ENCODE assay signal across 2 cellular contexts in the genomic region with DNA sequence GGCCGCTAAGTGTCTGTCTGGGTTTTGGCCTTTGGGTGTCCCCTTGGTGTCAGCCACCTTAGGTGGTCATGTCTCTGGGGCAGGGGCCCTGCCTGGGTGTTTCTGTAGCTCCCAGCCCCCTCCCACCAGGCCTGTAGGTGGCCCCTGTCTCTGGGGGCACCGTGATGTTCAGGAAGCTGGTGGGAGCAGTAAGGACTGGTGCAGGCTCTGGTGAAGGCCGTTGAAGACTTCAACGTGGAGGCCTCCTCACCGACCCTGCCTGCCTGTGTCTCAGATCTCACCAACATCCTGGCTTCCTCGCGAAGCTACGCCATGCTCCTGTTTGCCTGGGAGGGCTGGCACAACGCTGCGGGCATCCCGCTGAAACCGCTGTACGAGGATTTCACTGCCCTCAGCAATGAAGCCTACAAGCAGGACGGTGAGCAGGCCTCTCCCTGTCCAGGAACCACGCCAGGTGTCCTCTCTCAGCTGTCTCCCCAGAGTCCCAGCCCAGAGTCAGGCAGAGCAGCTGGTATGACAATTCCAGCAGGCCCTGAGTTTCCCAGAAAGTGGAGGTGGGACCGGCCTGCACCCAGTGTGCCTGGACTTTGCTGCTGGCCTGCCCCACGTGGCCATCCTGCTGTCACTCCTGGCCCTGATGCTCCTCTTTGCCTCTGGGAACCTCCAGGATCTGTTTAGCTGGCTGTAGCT.
TF ChIP-seq lines count a peak whose summit lies in the region.

No MANE protein-coding gene starts in this region.

TF ChIP-seq in SK-N-SH, 30 proteins besides CTCF, POLR2A, EP300 and RAD21:
- TF ChIP-seq FOXJ3 (CRISPR knock-in tag; IDR thresholded peaks at IDR 0.05) (peak; percentile 32; the same call in 1 of the 2 replicates), RFX5 (IDR thresholded peaks at IDR 0.05; ENCODE audit: low read length) (no peak)
- TF ChIP-seq, protein P1, sequence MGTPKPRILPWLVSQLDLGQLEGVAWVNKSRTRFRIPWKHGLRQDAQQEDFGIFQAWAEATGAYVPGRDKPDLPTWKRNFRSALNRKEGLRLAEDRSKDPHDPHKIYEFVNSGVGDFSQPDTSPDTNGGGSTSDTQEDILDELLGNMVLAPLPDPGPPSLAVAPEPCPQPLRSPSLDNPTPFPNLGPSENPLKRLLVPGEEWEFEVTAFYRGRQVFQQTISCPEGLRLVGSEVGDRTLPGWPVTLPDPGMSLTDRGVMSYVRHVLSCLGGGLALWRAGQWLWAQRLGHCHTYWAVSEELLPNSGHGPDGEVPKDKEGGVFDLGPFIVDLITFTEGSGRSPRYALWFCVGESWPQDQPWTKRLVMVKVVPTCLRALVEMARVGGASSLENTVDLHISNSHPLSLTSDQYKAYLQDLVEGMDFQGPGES (IDR thresholded peaks at IDR 0.05; ENCODE audit: low read depth, low read length): no peak
- TF ChIP-seq, protein P2, sequence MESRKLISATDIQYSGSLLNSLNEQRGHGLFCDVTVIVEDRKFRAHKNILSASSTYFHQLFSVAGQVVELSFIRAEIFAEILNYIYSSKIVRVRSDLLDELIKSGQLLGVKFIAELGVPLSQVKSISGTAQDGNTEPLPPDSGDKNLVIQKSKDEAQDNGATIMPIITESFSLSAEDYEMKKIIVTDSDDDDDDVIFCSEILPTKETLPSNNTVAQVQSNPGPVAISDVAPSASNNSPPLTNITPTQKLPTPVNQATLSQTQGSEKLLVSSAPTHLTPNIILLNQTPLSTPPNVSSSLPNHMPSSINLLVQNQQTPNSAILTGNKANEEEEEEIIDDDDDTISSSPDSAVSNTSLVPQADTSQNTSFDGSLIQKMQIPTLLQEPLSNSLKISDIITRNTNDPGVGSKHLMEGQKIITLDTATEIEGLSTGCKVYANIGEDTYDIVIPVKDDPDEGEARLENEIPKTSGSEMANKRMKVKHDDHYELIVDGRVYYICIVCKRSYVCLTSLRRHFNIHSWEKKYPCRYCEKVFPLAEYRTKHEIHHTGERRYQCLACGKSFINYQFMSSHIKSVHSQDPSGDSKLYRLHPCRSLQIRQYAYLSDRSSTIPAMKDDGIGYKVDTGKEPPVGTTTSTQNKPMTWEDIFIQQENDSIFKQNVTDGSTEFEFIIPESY (IDR thresholded peaks at IDR 0.05; ENCODE audit: borderline replicate concordance, low read depth): no peak
- TF ChIP-seq, protein P3, sequence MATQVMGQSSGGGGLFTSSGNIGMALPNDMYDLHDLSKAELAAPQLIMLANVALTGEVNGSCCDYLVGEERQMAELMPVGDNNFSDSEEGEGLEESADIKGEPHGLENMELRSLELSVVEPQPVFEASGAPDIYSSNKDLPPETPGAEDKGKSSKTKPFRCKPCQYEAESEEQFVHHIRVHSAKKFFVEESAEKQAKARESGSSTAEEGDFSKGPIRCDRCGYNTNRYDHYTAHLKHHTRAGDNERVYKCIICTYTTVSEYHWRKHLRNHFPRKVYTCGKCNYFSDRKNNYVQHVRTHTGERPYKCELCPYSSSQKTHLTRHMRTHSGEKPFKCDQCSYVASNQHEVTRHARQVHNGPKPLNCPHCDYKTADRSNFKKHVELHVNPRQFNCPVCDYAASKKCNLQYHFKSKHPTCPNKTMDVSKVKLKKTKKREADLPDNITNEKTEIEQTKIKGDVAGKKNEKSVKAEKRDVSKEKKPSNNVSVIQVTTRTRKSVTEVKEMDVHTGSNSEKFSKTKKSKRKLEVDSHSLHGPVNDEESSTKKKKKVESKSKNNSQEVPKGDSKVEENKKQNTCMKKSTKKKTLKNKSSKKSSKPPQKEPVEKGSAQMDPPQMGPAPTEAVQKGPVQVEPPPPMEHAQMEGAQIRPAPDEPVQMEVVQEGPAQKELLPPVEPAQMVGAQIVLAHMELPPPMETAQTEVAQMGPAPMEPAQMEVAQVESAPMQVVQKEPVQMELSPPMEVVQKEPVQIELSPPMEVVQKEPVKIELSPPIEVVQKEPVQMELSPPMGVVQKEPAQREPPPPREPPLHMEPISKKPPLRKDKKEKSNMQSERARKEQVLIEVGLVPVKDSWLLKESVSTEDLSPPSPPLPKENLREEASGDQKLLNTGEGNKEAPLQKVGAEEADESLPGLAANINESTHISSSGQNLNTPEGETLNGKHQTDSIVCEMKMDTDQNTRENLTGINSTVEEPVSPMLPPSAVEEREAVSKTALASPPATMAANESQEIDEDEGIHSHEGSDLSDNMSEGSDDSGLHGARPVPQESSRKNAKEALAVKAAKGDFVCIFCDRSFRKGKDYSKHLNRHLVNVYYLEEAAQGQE (IDR thresholded peaks at IDR 0.05; ENCODE audit: low read depth, low read length): no peak

TF ChIP-seq in SK-N-SH treated with all-trans-retinoic acid at 6 μM for 48 hours, 23 proteins besides CTCF, POLR2A, EP300 and RAD21:
- TF ChIP-seq, protein P4, sequence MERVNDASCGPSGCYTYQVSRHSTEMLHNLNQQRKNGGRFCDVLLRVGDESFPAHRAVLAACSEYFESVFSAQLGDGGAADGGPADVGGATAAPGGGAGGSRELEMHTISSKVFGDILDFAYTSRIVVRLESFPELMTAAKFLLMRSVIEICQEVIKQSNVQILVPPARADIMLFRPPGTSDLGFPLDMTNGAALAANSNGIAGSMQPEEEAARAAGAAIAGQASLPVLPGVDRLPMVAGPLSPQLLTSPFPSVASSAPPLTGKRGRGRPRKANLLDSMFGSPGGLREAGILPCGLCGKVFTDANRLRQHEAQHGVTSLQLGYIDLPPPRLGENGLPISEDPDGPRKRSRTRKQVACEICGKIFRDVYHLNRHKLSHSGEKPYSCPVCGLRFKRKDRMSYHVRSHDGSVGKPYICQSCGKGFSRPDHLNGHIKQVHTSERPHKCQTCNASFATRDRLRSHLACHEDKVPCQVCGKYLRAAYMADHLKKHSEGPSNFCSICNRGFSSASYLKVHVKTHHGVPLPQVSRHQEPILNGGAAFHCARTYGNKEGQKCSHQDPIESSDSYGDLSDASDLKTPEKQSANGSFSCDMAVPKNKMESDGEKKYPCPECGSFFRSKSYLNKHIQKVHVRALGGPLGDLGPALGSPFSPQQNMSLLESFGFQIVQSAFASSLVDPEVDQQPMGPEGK (CRISPR knock-in tag; IDR thresholded peaks at IDR 0.05; ENCODE audit: borderline replicate concordance): no peak
- no peak for TF ChIP-seq ISL1 (CRISPR knock-in tag; IDR thresholded peaks at IDR 0.05)
- no peak for TF ChIP-seq RARB (CRISPR knock-in tag; IDR thresholded peaks at IDR 0.05)
- TF ChIP-seq TOX (CRISPR knock-in tag; IDR thresholded peaks at IDR 0.05; ENCODE audit: borderline replicate concordance): no peak
- TF ChIP-seq BACH2 (CRISPR knock-in tag; IDR thresholded peaks at IDR 0.05; ENCODE audit: borderline replicate concordance): no peak
- no peak for TF ChIP-seq ZC3H10 (CRISPR knock-in tag; IDR thresholded peaks at IDR 0.05)
- TF ChIP-seq, protein P5, sequence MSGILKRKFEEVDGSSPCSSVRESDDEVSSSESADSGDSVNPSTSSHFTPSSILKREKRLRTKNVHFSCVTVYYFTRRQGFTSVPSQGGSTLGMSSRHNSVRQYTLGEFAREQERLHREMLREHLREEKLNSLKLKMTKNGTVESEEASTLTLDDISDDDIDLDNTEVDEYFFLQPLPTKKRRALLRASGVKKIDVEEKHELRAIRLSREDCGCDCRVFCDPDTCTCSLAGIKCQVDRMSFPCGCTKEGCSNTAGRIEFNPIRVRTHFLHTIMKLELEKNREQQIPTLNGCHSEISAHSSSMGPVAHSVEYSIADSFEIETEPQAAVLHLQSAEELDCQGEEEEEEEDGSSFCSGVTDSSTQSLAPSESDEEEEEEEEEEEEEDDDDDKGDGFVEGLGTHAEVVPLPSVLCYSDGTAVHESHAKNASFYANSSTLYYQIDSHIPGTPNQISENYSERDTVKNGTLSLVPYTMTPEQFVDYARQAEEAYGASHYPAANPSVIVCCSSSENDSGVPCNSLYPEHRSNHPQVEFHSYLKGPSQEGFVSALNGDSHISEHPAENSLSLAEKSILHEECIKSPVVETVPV (CRISPR knock-in tag; IDR thresholded peaks at IDR 0.05): no peak
- no peak for TF ChIP-seq ZFP30 (CRISPR knock-in tag; IDR thresholded peaks at IDR 0.05)
